In the genomic region with DNA sequence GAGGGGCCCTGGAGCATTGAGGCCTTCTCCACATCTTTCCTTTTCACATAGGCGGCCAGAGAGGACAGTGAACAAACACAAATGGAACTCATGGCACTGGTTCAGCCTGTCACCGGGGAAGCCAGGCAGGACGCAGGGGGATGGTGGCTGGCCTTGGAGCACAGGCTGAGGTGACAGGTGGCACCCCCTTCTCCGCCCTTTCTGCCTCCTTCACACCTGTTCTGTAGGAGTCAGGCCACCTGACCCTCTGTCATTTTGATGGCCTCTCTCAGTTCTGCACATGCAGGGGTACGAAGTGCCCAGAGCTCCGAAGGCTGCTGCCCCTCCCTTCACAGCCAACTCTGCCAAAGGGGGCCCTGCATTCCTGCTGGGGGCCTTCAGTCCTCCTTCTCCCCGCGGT, we compare ENCODE assay signal across 24 cellular contexts.
"Had no signal": no experiment of that assay in that cellular context is flagged by ENCODE, and none has a peak within 500 bp of the region (broad histone marks: within the 10 kb centered on the region; RNA-seq: fewer than 3 reads in every experiment).

No MANE protein-coding gene starts in this region.

- DNase-seq: hippocampal formation; kidney glomerular epithelial cell; left cardiac atrium; left ventricle myocardium superior; lower lobe of right lung; mammary epithelial cell; mesenchymal stem cell; occipital lobe; stimulated activated CD4-positive, alpha-beta T cell treated with anti-CD3 and anti-CD28 coated beads, Interleukin-12 subunit alpha, Interleukin-12 subunit beta, amount 100 ng/mL, for 4 hours; stimulated activated CD4-positive, alpha-beta T cell treated with anti-CD3 and anti-CD28 coated beads, Interleukin-15, amount 100 ng/mL, for 24 hours; stimulated activated CD4-positive, alpha-beta T cell treated with anti-CD3 and anti-CD28 coated beads, Interleukin-2, amount 100 ng/mL, for 24 hours; stimulated activated CD4-positive, alpha-beta T cell treated with anti-CD3 and anti-CD28 coated beads, Interleukin-4, amount 100 ng/mL, for 1 hour; stimulated activated naive B cell treated with anti-CD40 and anti-IgM and Interleukin-4, amounts not matched to agents 10 μg/mL and 1 μg/mL and 100 μg/mL, for 72 hours; uterus had no signal

- H3K4me3 ChIP-seq: lower lobe of right lung, neural progenitor cell, right atrium auricular region, skin epidermis, tibial nerve, uterus had no signal

- H3K4me3 Mint-ChIP-seq: naive thymus-derived CD8-positive, alpha-beta T cell; nephron; neural progenitor cell; stimulated activated naive B cell treated with anti-CD40 and anti-IgM and Interleukin-4, amounts not matched to agents 10 μg/mL and 1 μg/mL and 100 μg/mL, for 72 hours; stimulated activated naive CD8-positive, alpha-beta T cell treated with anti-CD3 and anti-CD28 coated beads, Interleukin-15, Interleukin-2, amounts not matched to agents 100 ng/mL and 50 ng/mL, for 24 hours; type B pancreatic cell had no signal

- H3K4me1 Mint-ChIP-seq: stimulated activated naive B cell treated with anti-CD40 and anti-IgM and Interleukin-4, amounts not matched to agents 10 μg/mL and 1 μg/mL and 100 μg/mL, for 72 hours had no signal

- H3K36me3 Mint-ChIP-seq: naive thymus-derived CD8-positive, alpha-beta T cell; neural progenitor cell; stimulated activated naive B cell treated with anti-CD40 and anti-IgM and Interleukin-4, amounts not matched to agents 10 μg/mL and 1 μg/mL and 100 μg/mL, for 72 hours; type B pancreatic cell had no signal

- H3K27ac Mint-ChIP-seq: nephron; neural progenitor cell; progenitor cell of endocrine pancreas; stimulated activated naive B cell treated with anti-CD40 and anti-IgM and Interleukin-4, amounts not matched to agents 10 μg/mL and 1 μg/mL and 100 μg/mL, for 72 hours; stimulated activated naive CD8-positive, alpha-beta T cell treated with anti-CD3 and anti-CD28 coated beads, Interleukin-15, Interleukin-2, amounts not matched to agents 100 ng/mL and 50 ng/mL, for 24 hours; type B pancreatic cell had no signal

- FAIRE-seq: keratinocyte had no signal

- H3K9me3 Mint-ChIP-seq: naive thymus-derived CD8-positive, alpha-beta T cell; nephron; neural progenitor cell; stimulated activated naive B cell treated with anti-CD40 and anti-IgM and Interleukin-4, amounts not matched to agents 10 μg/mL and 1 μg/mL and 100 μg/mL, for 72 hours; stimulated activated naive CD8-positive, alpha-beta T cell treated with anti-CD3 and anti-CD28 coated beads, Interleukin-15, Interleukin-2, amounts not matched to agents 100 ng/mL and 50 ng/mL, for 24 hours; type B pancreatic cell had no signal
